Comparison of ENCODE assay signal across 15 cellular contexts in the genomic region with DNA sequence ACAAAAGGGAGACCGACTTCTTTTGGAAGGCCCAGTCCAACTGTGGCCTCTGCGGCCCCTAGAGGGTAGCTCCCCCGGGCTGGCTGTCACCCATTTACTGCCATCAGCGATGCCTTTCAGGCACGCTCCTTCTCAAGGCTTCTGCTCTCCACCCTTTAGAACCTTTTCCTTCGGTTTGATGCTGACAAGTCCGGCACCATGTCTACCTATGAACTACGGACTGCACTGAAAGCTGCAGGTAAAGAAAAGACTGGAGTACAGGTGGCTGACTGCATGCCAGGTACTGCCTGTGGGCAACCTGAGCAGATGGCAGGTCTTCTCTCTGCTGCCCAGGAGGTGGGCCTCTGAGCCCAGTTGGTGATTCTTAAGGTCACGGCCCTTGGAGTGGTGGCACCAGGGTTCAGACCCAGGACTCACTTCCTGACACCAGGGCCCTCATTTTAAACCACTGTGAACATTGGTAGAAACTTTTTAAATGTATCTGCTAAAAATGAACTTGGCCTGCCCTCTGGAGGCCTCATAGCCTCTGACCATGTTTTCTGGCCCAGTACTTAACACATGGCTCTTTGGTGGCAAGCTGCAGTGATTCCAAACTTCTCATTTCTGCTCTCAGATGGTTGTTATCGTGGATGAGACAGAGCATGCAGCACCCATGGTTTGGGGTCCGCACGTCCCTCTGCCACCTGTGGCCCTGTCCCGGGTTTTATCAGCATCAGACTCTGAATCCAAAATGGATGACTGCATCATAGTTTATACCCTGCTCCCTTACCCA. TPM values are rescaled to one million over a fixed set of nuclear protein-coding genes. Genes with fewer than 3 reads are reported as not detected.
DNase-seq lines count a peak whose midpoint lies in the region; ATAC-seq and TF ChIP-seq lines count a peak whose summit lies in the region.
"Had no signal": no experiment of that assay in that cellular context is flagged by ENCODE, and none has a peak within 500 bp of the region (broad histone marks: within the 10 kb centered on the region; RNA-seq: fewer than 3 reads in every experiment).

No MANE protein-coding gene starts in this region.

- intact Hi-C loops in Panc1 (cut with micrococcal nuclease; ENCODE audit: unreplicated experiment): loop anchor here (5.0 kb wide), 1 partner anchor 161 kb away; no protein-coding TSS in a partner anchor

- no peak overlapping the region for H2AFZ ChIP-seq in Karpas-422 (ENCODE audit: low read length)

- no peaks in the 10 kb centered on the region for H3K9me3 ChIP-seq in Panc1 (ENCODE audit: control insufficient read depth, insufficient read depth, low read depth, low read length)
- H3K9me3 ChIP-seq in Karpas-422 (ENCODE audit: low read length): no peaks in the 10 kb centered on the region

- H3K36me3 Mint-ChIP-seq in activated naive CD4-positive, alpha-beta T cell treated with anti-CD3 and anti-CD28 coated beads, Interleukin-2, amount 50 U/mL, for 72 hours: no peaks in the 10 kb centered on the region
- H3K36me3 Mint-ChIP-seq: CD4-positive, CD25-positive, alpha-beta regulatory T cell had no signal

- no peaks in the 10 kb centered on the region for H4K20me1 ChIP-seq in Karpas-422 (ENCODE audit: insufficient read depth, low read depth, low read length)

- BruUV-seq in Panc1 (replicated peaks; lab: Mats Ljungman, UMichigan): no TSS peak

- H3K9me2 ChIP-seq in Karpas-422 (replicated peaks; ENCODE audit: insufficient read depth, low read length): no peaks in the 10 kb centered on the region

- H3K9me3 Mint-ChIP-seq in activated naive CD4-positive, alpha-beta T cell treated with anti-CD3 and anti-CD28 coated beads, Interleukin-2, amount 50 U/mL, for 72 hours: no peaks in the 10 kb centered on the region
- H3K9me3 Mint-ChIP-seq: CD4-positive, CD25-positive, alpha-beta regulatory T cell had no signal

- H3K4me1 ChIP-seq in Panc1 (ENCODE audit: control insufficient read depth, insufficient read depth, low read length): no peaks in the 10 kb centered on the region
- H3K4me1 ChIP-seq in foreskin keratinocyte: no peaks in the 10 kb centered on the region
- no peaks in the 10 kb centered on the region for H3K4me1 ChIP-seq in Karpas-422 (ENCODE audit: low read length)

- no peaks in the 10 kb centered on the region for H3K36me3 ChIP-seq in Panc1 (ENCODE audit: control insufficient read depth, insufficient read depth, low read length)
- no peaks in the 10 kb centered on the region for H3K36me3 ChIP-seq in Karpas-422 (ENCODE audit: insufficient read depth, low read length)

- ATAC-seq in Panc1 (peak; percentile 60; the same call in 1 of the 2 replicates), foreskin keratinocyte (no peak)
- ATAC-seq in activated naive CD4-positive, alpha-beta T cell treated with anti-CD3 and anti-CD28 coated beads, Interleukin-2, amount 50 U/mL, for 72 hours: no peak
- ATAC-seq: right cardiac atrium had no signal

- no peaks in the 10 kb centered on the region for H3K27me3 ChIP-seq in Panc1 (ENCODE audit: control insufficient read depth, insufficient read depth, low read length)
- H3K27me3 ChIP-seq in foreskin keratinocyte: no peaks in the 10 kb centered on the region
- H3K27me3 ChIP-seq in Karpas-422 (ENCODE audit: low read length): no peaks in the 10 kb centered on the region

- DNase-seq in AG09319 (ENCODE audit: extremely low read depth, low read depth) (no peak), GM12865 (ENCODE audit: low read depth) (peak; percentile 6), Panc1 (ENCODE audit: low read depth, low spot score) (no peak), foreskin keratinocyte (no peak), putamen (ENCODE audit: low spot score) (no peak), NCI-H82 treated with DMSO at 0.1 percent for 48 hours (lab: John Stamatoyannopoulos, UW; ENCODE audit: unreplicated experiment) (no peak), Karpas-422 (no peak)
- no peak for DNase-seq in activated naive CD4-positive, alpha-beta T cell treated with anti-CD3 and anti-CD28 coated beads, Interleukin-2, amount 50 U/mL, for 72 hours (ENCODE audit: low spot score in 2 of 2)
- DNase-seq: activated CD4-positive, alpha-beta T cell treated with anti-CD3 and anti-CD28 coated beads for 4 hours; activated gamma-delta T cell treated with Interleukin-2 at 50 U/mL for 16 hours; CD4-positive, CD25-positive, alpha-beta regulatory T cell; NCI-H526 treated with DMSO at 0.1 percent for 48 hours; right cardiac atrium had no signal

- H3K4me3 ChIP-seq in GM12865 (ENCODE audit: low read depth, low read length) (no peak overlapping the region), Panc1 (ENCODE audit: low read depth in 2 of 2, low read length in 2 of 2) (no peak overlapping the region), Karpas-422 (ENCODE audit: low read length) (no peak overlapping the region)

- no peak overlapping the region for H3K27ac Mint-ChIP-seq in activated naive CD4-positive, alpha-beta T cell treated with anti-CD3 and anti-CD28 coated beads, Interleukin-2, amount 50 U/mL, for 72 hours
- H3K27ac Mint-ChIP-seq: CD4-positive, CD25-positive, alpha-beta regulatory T cell had no signal

- no peaks in the 10 kb centered on the region for H3K79me2 ChIP-seq in Karpas-422 (ENCODE audit: low read length)

- TF ChIP-seq CTCF in AG09319 (IDR thresholded peaks at IDR 0.05; ENCODE audit: low read depth, low read length): peak; percentile 2
- peak; percentile 5 for TF ChIP-seq CTCF in GM12865 (IDR thresholded peaks at IDR 0.05; ENCODE audit: insufficient read depth, low read depth, low read length, missing control alignments)
- TF ChIP-seq CTCF in Panc1 (IDR thresholded peaks at IDR 0.05): peak; percentile 51
- TF ChIP-seq CTCF in foreskin keratinocyte (conservative IDR thresholded peaks at IDR 0.05): peak; percentile 36

- no peak overlapping the region for H3K27ac ChIP-seq in Panc1 (ENCODE audit: low read length)
- H3K27ac ChIP-seq in foreskin keratinocyte: no peak overlapping the region
- H3K27ac ChIP-seq in Karpas-422 (ENCODE audit: low read length): no peak overlapping the region

- H3K4me2 ChIP-seq in Karpas-422 (ENCODE audit: low read depth, low read length, poor library complexity, severe bottlenecking): no peak overlapping the region

- no peak overlapping the region for H3K9ac ChIP-seq in Karpas-422 (ENCODE audit: low read length)

- in situ Hi-C loops in Panc1 (cut with HindIII; ENCODE audit: low pct_unique_long_range_greater_than_20kb, low sequenced_read_pairs): no loop called here

- POLR2A ChIA-PET in Panc1 (lab: Charles Lee): no interaction called here

- CTCF ChIA-PET in Panc1 (lab: Charles Lee): interaction anchor here (0.6 kb wide), 1 partner anchor 447 kb away, joined by 5 read pairs; no protein-coding TSS in a partner anchor

RNA-seq across cellular contexts. Expression of a gene that starts 45.7 kb away (rescaled TPM):
- not detected for total RNA-seq in Panc1 (2021; ENCODE audit: unreplicated experiment)
- polyA plus RNA-seq in Panc1 (2012; ENCODE audit: insufficient read length): not detected
- total RNA-seq in foreskin keratinocyte: not detected in 2 replicates
- not detected in 2 replicates for polyA plus RNA-seq in foreskin keratinocyte
- total RNA-seq in activated naive CD4-positive, alpha-beta T cell treated with anti-CD3 and anti-CD28 coated beads, Interleukin-2, amount 50 U/mL, for 72 hours: not detected
- not detected in 2 replicates for total RNA-seq in Karpas-422 (2014; rRNA removed; shearing (Covaris generic); ENCODE audit: low replicate concordance)
- total RNA-seq: CD4-positive, CD25-positive, alpha-beta regulatory T cell; dermis microvascular lymphatic vessel endothelial cell; temporal lobe had no signal
- polyA plus RNA-seq: CD4-positive, CD25-positive, alpha-beta regulatory T cell had no signal
